ENCODE assay signal across 1 cellular context in genomic region chr15:41495736-41496599, GRCh38.
TF ChIP-seq lines count a peak whose summit lies in the region.

No MANE protein-coding gene starts in this region.

TF ChIP-seq in HepG2, 621 proteins besides CTCF, POLR2A, EP300 and RAD21 (continued from another document and continues in another):
- TF ChIP-seq ATF4 (CRISPR knock-in tag; IDR thresholded peaks at IDR 0.05), result peak in 1 of 2 experiments; percentile 38; a peak in 1 of 4 replicates
- no peak for TF ChIP-seq CC2D1A (CRISPR knock-in tag; IDR thresholded peaks at IDR 0.05)
- TF ChIP-seq ZBTB20 (CRISPR knock-in tag; IDR thresholded peaks at IDR 0.05; ENCODE audit: borderline replicate concordance, low read depth), result peak; percentile 67; the same call in 1 of the 2 replicates
- no peak for TF ChIP-seq RFX3 (CRISPR knock-in tag; IDR thresholded peaks at IDR 0.05)
- TF ChIP-seq POLR2AphosphoS2 (IDR thresholded peaks at IDR 0.05; ENCODE audit: low read depth, low read length), result no peak
- no peak for TF ChIP-seq FOXP1 (IDR thresholded peaks at IDR 0.05)
- 0 out of 2 replicates have a peak, but pooled peaks have one; percentile 43 for TF ChIP-seq FOXP1 (CRISPR knock-in tag; IDR thresholded peaks at IDR 0.05)
- 0 out of 2 replicates have a peak, but pooled peaks have one; percentile 49 for TF ChIP-seq DNMT1 (CRISPR knock-in tag; IDR thresholded peaks at IDR 0.05)
- TF ChIP-seq ZNF549 (CRISPR knock-in tag; IDR thresholded peaks at IDR 0.05), result no peak
- TF ChIP-seq NR2F2 (IDR thresholded peaks at IDR 0.05; ENCODE audit: borderline replicate concordance, low read depth), result no peak; the same call in 1 of the 2 replicates
- no peak for TF ChIP-seq ZNF354B (CRISPR knock-in tag; IDR thresholded peaks at IDR 0.05)
- TF ChIP-seq ZNF503 (CRISPR knock-in tag; IDR thresholded peaks at IDR 0.05), result peak; percentile 76; the same call in 1 of the 2 replicates
- TF ChIP-seq DMTF1 (CRISPR knock-in tag; IDR thresholded peaks at IDR 0.05), result no peak
- TF ChIP-seq ZNF772 (CRISPR knock-in tag; IDR thresholded peaks at IDR 0.05), result peak; percentile 83; the same call in 1 of the 2 replicates
- TF ChIP-seq KMT2B (CRISPR knock-in tag; IDR thresholded peaks at IDR 0.05), result peak; percentile 91
- peak; percentile 93 for TF ChIP-seq HNF4A (CRISPR knock-in tag; IDR thresholded peaks at IDR 0.05)
- no peak for TF ChIP-seq KDM5A (IDR thresholded peaks at IDR 0.05; ENCODE audit: borderline replicate concordance, low read length)
- TF ChIP-seq ZBTB2 (CRISPR knock-in tag; IDR thresholded peaks at IDR 0.05; ENCODE audit: low read depth), result peak; percentile 56; the same call in 1 of the 2 replicates
- TF ChIP-seq ZSCAN9 (CRISPR knock-in tag; IDR thresholded peaks at IDR 0.05; ENCODE audit: borderline replicate concordance), result 0 out of 2 replicates have a peak, but pooled peaks have one; percentile 42
- TF ChIP-seq BRD4 (CRISPR knock-in tag; IDR thresholded peaks at IDR 0.05), result no peak
- TF ChIP-seq MAF1 (CRISPR knock-in tag; IDR thresholded peaks at IDR 0.05; ENCODE audit: borderline replicate concordance), result peak; percentile 94
- TF ChIP-seq FOXK2 (IDR thresholded peaks at IDR 0.05), result peak; percentile 75; the same call in 1 of the 2 replicates
- TF ChIP-seq POLR2G (IDR thresholded peaks at IDR 0.05; ENCODE audit: low read depth, low read length), result peak; percentile 80
- TF ChIP-seq CBX1 (IDR thresholded peaks at IDR 0.05; ENCODE audit: low read depth), result peak; percentile 17
- no peak for TF ChIP-seq ZNF446 (CRISPR knock-in tag; IDR thresholded peaks at IDR 0.05)
- TF ChIP-seq U2AF1 (optimal IDR thresholded peaks at IDR 0.05; ENCODE audit: low read depth, low read length), result peak; percentile 72
- no peak for TF ChIP-seq ZNF496 (CRISPR knock-in tag; IDR thresholded peaks at IDR 0.05; ENCODE audit: insufficient replicate concordance)
- no peak for TF ChIP-seq ZNF644 (CRISPR knock-in tag; IDR thresholded peaks at IDR 0.05; ENCODE audit: low read depth)
- TF ChIP-seq THAP11 (CRISPR knock-in tag; IDR thresholded peaks at IDR 0.05), result peak; percentile 60; the same call in 1 of the 2 replicates
- TF ChIP-seq MBNL3 (CRISPR knock-in tag; conservative IDR thresholded peaks at IDR 0.05), result no peak
- 0 out of 2 replicates have a peak, but pooled peaks have one; percentile 27 for TF ChIP-seq KDM4B (CRISPR knock-in tag; IDR thresholded peaks at IDR 0.05)
- TF ChIP-seq ZFP36L1 (CRISPR knock-in tag; IDR thresholded peaks at IDR 0.05), result peak; percentile 90; the same call in 1 of the 2 replicates
- no peak for TF ChIP-seq AGO1 (IDR thresholded peaks at IDR 0.05; ENCODE audit: low read depth, low read length, poor library complexity, severe bottlenecking)
- TF ChIP-seq ZNF33B (CRISPR knock-in tag; IDR thresholded peaks at IDR 0.05), result no peak; the same call in 1 of the 2 replicates
- no peak for TF ChIP-seq PRDM4 (CRISPR knock-in tag; IDR thresholded peaks at IDR 0.05; ENCODE audit: borderline replicate concordance)
- peak; percentile 72; the same call in 1 of the 2 replicates for TF ChIP-seq ZNF441 (CRISPR knock-in tag; IDR thresholded peaks at IDR 0.05; ENCODE audit: borderline replicate concordance)
- TF ChIP-seq ZNF512B (CRISPR knock-in tag; IDR thresholded peaks at IDR 0.05; ENCODE audit: borderline replicate concordance), result peak; percentile 28; the same call in 1 of the 2 replicates
- peak; percentile 96 for TF ChIP-seq PHF21A (CRISPR knock-in tag; IDR thresholded peaks at IDR 0.05)
- TF ChIP-seq YEATS2 (CRISPR knock-in tag; IDR thresholded peaks at IDR 0.05; ENCODE audit: borderline replicate concordance), result 0 out of 2 replicates have a peak, but pooled peaks have one; percentile 67
- peak; percentile 66; the same call in 1 of the 2 replicates for TF ChIP-seq ZIK1 (CRISPR knock-in tag; IDR thresholded peaks at IDR 0.05; ENCODE audit: borderline replicate concordance, low read depth)
- TF ChIP-seq ATF1 (CRISPR knock-in tag; IDR thresholded peaks at IDR 0.05), result no peak
- TF ChIP-seq TAF1 (CRISPR knock-in tag; IDR thresholded peaks at IDR 0.05), result peak; percentile 72; the same call in 1 of the 2 replicates
- peak; percentile 78 for TF ChIP-seq ZNF407 (CRISPR knock-in tag; IDR thresholded peaks at IDR 0.05; ENCODE audit: not compliant biosample characterization)
- peak; percentile 92 for TF ChIP-seq ZBTB7B (CRISPR knock-in tag; IDR thresholded peaks at IDR 0.05)
